Comparison of ENCODE assay signal across 22 cellular contexts in genomic region chr16:6124136-6124535, GRCh38.
"Had no signal": no experiment of that assay in that cellular context is flagged by ENCODE, and none has a peak within 500 bp of the region (broad histone marks: within the 10 kb centered on the region; RNA-seq: fewer than 3 reads in every experiment).

No MANE protein-coding gene starts in this region.

- H3K9me3 ChIP-seq: body of pancreas had no signal

- H3K27me3 ChIP-seq: body of pancreas had no signal

- H3K4me1 ChIP-seq: body of pancreas had no signal

- H3K27ac Mint-ChIP-seq: activated CD8-positive, alpha-beta T cell treated with anti-CD3 and anti-CD28 coated beads, Interleukin-2, amount 10 ng/mL, durations not matched to agents 7 days and 5 days; activated naive CD4-positive, alpha-beta T cell treated with anti-CD3 and anti-CD28 coated beads, Interleukin-2, amount 50 U/mL, for 24 hours; T-helper 1 cell treated with Interleukin-12 subunit alpha and Interleukin-12 subunit beta and Interleukin-4 antibody, amounts not matched to agents 30 μg/mL and 1 μg/mL, for 36 hours; WTC11 had no signal

- H3K4me1 Mint-ChIP-seq: activated naive CD4-positive, alpha-beta T cell treated with anti-CD3 and anti-CD28 coated beads, Interleukin-2, amount 50 U/mL, for 24 hours; WTC11 had no signal

- ATAC-seq: activated CD8-positive, alpha-beta T cell treated with anti-CD3 and anti-CD28 coated beads, Interleukin-2, amount 10 ng/mL, durations not matched to agents 7 days and 5 days; body of pancreas; PC-3; WTC11 had no signal

- H3K27me3 Mint-ChIP-seq: activated naive CD4-positive, alpha-beta T cell treated with anti-CD3 and anti-CD28 coated beads, Interleukin-2, amount 50 U/mL, for 24 hours had no signal

- DNase-seq: activated CD4-positive, alpha-beta T cell treated with anti-CD3 and anti-CD28 coated beads for 48 hours; activated CD4-positive, alpha-beta T cell treated with anti-CD3 and anti-CD28 coated beads, Interleukin-2, amount 50 U/mL, for 4 hours; activated CD4-positive, CD25-positive, alpha-beta regulatory T cell treated with anti-CD3 and anti-CD28 coated beads, Interleukin-2, amount 50 U/mL, for 72 hours; activated CD8-positive, alpha-beta memory T cell treated with anti-CD3 and anti-CD28 coated beads, Interleukin-2, amount 50 U/mL, for 48 hours; activated CD8-positive, alpha-beta T cell treated with anti-CD3 and anti-CD28 coated beads, Interleukin-2, amount 10 ng/mL, durations not matched to agents 7 days and 5 days; activated T-cell treated with anti-CD3 and anti-CD28 coated beads, Interleukin-2, amount 50 U/mL, for 1 hour; aorta; body of pancreas; central memory CD4-positive, alpha-beta T cell; Karpas-422; NCI-H1105 treated with DMSO at 0.1 percent for 48 hours; NCI-H146; NCI-H187 treated with DMSO at 0.1 percent for 48 hours; NCI-H2081 treated with DMSO at 0.1 percent for 48 hours; NCI-H446; NCI-H524; PC-3; SHP77 treated with DMSO at 0.1 percent for 48 hours; T-helper 9 cell had no signal

- H3K27ac ChIP-seq: body of pancreas had no signal

- H3K36me3 Mint-ChIP-seq: activated naive CD4-positive, alpha-beta T cell treated with anti-CD3 and anti-CD28 coated beads, Interleukin-2, amount 50 U/mL, for 24 hours had no signal

- H3K4me3 ChIP-seq: body of pancreas had no signal

- H3K4me3 Mint-ChIP-seq: activated CD8-positive, alpha-beta T cell treated with anti-CD3 and anti-CD28 coated beads, Interleukin-2, amount 10 ng/mL, durations not matched to agents 7 days and 5 days; activated naive CD4-positive, alpha-beta T cell treated with anti-CD3 and anti-CD28 coated beads, Interleukin-2, amount 50 U/mL, for 24 hours; T-helper 1 cell treated with Interleukin-12 subunit alpha and Interleukin-12 subunit beta and Interleukin-4 antibody, amounts not matched to agents 30 μg/mL and 1 μg/mL, for 36 hours; WTC11 had no signal
